In genomic region chr14:38047518-38047917, GRCh38 we compare ENCODE assay signal across 21 cellular contexts.
A peak's percentile ranks its signal among the peaks of the same experiment; 100 is the strongest.
DNase-seq lines count a peak whose midpoint lies in the region; ATAC-seq and TF ChIP-seq lines count a peak whose summit lies in the region.
"Had no signal": no experiment of that assay in that cellular context is flagged by ENCODE, and none has a peak within 500 bp of the region (broad histone marks: within the 10 kb centered on the region; RNA-seq: fewer than 3 reads in every experiment).

No MANE protein-coding gene starts in this region.

- no peak for ATAC-seq in GM18502 (IDR thresholded peaks at IDR 0.05; ENCODE audit: poor library complexity, unreplicated experiment)
- ATAC-seq in HG02884 (IDR thresholded peaks at IDR 0.05; ENCODE audit: unreplicated experiment), result no peak
- ATAC-seq: HCT116, HepG2 had no signal

- no peak overlapping the region for H3K27ac ChIP-seq in OCI-LY7 (ENCODE audit: low read depth, low read length, poor library complexity, severe bottlenecking)

- no peak overlapping the region; the same call in 1 of the 2 replicates for H3K4me2 ChIP-seq in OCI-LY7 (ENCODE audit: low read length)
- H3K4me2 ChIP-seq: SK-N-SH had no signal

- TF ChIP-seq CTCF in OCI-LY7 (conservative IDR thresholded peaks at IDR 0.05; ENCODE audit: low read length) (no peak), BE2C (IDR thresholded peaks at IDR 0.05; ENCODE audit: low read depth, low read length) (no peak)

- no TSS peak for BruUV-seq in OCI-LY7 (replicated peaks; lab: Mats Ljungman, UMichigan)

- H3K4me3 ChIP-seq in OCI-LY7 (ENCODE audit: low read depth, low read length, poor library complexity, severe bottlenecking) (no peak overlapping the region), BE2C (ENCODE audit: low read depth, low read length) (no peak overlapping the region)

- no peaks in the 10 kb centered on the region for H3K27me3 ChIP-seq in BE2C

- POLR2A ChIA-PET in OCI-LY7 (lab: Charles Lee), result interaction anchor here (0.8 to 1.4 kb wide), 4 partner anchors 19 to 118 kb away, joined by 3 read pairs; no protein-coding TSS in a partner anchor

- CTCF ChIA-PET in OCI-LY7 (lab: Charles Lee; ENCODE audit: unreplicated experiment), result interaction anchor here (0.6 kb wide), 1 partner anchor 89 kb away, joined by 3 read pairs; no protein-coding TSS in a partner anchor

- DNase-seq in M059J (ENCODE audit: low read depth), result peak; percentile 43
- no peak for DNase-seq in OCI-LY7 (ENCODE audit: low spot score)
- DNase-seq in mucosa of gallbladder (ENCODE audit: low spot score), result peak; percentile 11
- DNase-seq in BE2C, result no peak
- DNase-seq in C1 segment of cervical spinal cord (lab: John Stamatoyannopoulos, UW), result no peak
- DNase-seq: ACHN; AML-193; GDM1; GOT3; KBM-7; NCI-H1417; NCI-H187; NCI-H526 treated with DMSO at 0.1 percent for 48 hours; NK-92 treated with Interleukin-12 subunit alpha and Interleukin-12 subunit beta, amount 100 ng/mL, for 24 hours; OCI-M1; SHP77 treated with DMSO at 0.1 percent for 48 hours; SK-N-SH had no signal

- H3K9me2 ChIP-seq in OCI-LY7 (ENCODE audit: insufficient read depth, low read length), result no peaks in the 10 kb centered on the region
- H3K9me2 ChIP-seq: SK-N-SH had no signal

- H3K36me3 ChIP-seq in OCI-LY7 (ENCODE audit: insufficient read depth, low read length) (peaks cover 21% of the 10 kb centered on the region), BE2C (no peaks in the 10 kb centered on the region)

- no peaks in the 10 kb centered on the region for H4K20me1 ChIP-seq in OCI-LY7 (ENCODE audit: insufficient read depth, low read length)

- H3K4me1 ChIP-seq in OCI-LY7 (ENCODE audit: insufficient read depth, low read length, poor library complexity, severe bottlenecking) (peaks cover 17% of the 10 kb centered on the region), BE2C (no peaks in the 10 kb centered on the region)

- intact Hi-C loops in OCI-LY7 (cut with micrococcal nuclease; ENCODE audit: unreplicated experiment), result no loop called here

- peak overlapping the region; percentile 76 for H2AFZ ChIP-seq in OCI-LY7 (ENCODE audit: low read length)

- H3K9me3 ChIP-seq in OCI-LY7 (ENCODE audit: low read length) (peaks cover 54% of the 10 kb centered on the region), BE2C (no peaks in the 10 kb centered on the region)
- H3K9me3 ChIP-seq: SK-N-SH had no signal

- no peaks in the 10 kb centered on the region for H3K79me2 ChIP-seq in OCI-LY7 (ENCODE audit: insufficient read depth, low read depth, low read length)

Comparison
In these comparisons a context has a peak if more than half of its experiments do, and no peak if none do; other contexts are left out.
1. DNase-seq: peak in M059J (single experiment) and mucosa of gallbladder (single experiment); none in OCI-LY7 (single experiment), BE2C (single experiment) and C1 segment of cervical spinal cord (0 of 14).